In the genomic region with DNA sequence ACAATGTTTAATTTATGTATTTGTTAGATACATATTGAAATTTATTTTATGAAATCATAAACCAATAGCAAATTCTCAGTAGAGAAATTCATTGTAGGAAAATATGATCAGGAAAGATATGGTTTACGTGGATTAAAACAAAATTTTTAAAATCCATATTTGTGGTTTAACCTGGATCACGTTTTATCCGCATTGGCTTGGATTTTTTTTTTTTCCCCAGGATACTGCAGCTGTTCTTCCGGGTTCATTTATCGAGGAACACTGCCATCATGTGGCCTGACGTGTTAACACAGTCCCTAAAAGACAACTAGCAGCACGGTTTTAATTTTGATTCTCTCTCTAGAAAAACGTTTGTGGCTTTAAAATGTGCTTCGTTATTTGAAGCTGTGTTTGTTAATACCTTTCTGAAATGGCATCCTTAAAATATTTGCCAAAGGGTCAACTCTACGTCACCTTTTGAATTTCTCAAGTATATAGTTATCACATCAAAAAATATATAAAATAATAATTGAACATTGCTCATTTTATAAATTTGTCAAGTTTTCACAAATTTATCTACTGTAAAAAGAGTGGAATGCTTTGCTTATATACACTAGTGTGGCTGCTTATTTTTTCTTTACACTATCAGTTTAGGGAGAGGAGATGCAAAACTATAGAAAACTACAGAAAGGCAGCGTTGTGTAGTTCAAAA, we compare ENCODE assay signal across 8 cellular contexts. TPM values are rescaled to one million over a fixed set of nuclear protein-coding genes. Genes with fewer than 3 reads are reported as not detected.
DNase-seq lines count a peak whose midpoint lies in the region; ATAC-seq and TF ChIP-seq lines count a peak whose summit lies in the region.

No MANE protein-coding gene starts in this region.

- BruUV-seq in MCF 10A (replicated peaks; lab: Mats Ljungman, UMichigan): no TSS peak

- DNase-seq in NCI-H510A treated with DMSO at 0.1 percent for 48 hours (lab: John Stamatoyannopoulos, UW) (peak; percentile 60), NCI-H510A (lab: John Stamatoyannopoulos, UW) (no peak), NCI-H1436 treated with DMSO at 0.1 percent for 48 hours (lab: John Stamatoyannopoulos, UW) (peak; percentile 32), T-helper 2 cell (peak in 3 of 5 experiments; percentile 17 to 65 (median 19)), MCF 10A (ENCODE audit: unreplicated experiment) (peak; percentile 79), iPS-NIHi7 (ENCODE audit: extremely low spot score) (peak; percentile 67)
- peak; percentile 17 to 37 (median 23) for DNase-seq in stimulated activated CD4-positive, alpha-beta T cell treated with anti-CD3 and anti-CD28 coated beads, Interleukin-12 subunit alpha, Interleukin-12 subunit beta, amount 100 ng/mL, for 48 hours (ENCODE audit: low read depth in 2 of 3, low spot score in 1 of 3)

- POLR2A ChIA-PET in MCF 10A (lab: Yijun Ruan, JAX): interaction anchor here (0.5 to 2.3 kb wide), 9 partner anchors 10 to 1027 kb away, joined by 3 to 26 read pairs (median 4); a partner anchor contains a TSS

- H3K27ac Mint-ChIP-seq in MCF 10A (ENCODE audit: low read depth, unreplicated experiment): no peak overlapping the region

- intact Hi-C loops in MCF 10A (cut with micrococcal nuclease): loop anchor here (1.0 to 10.0 kb wide), 7 partner anchors 72 to 1180 kb away; a partner anchor contains a TSS

- peaks cover 10% of the 10 kb centered on the region for H3K4me1 Mint-ChIP-seq in MCF 10A (ENCODE audit: insufficient read depth, unreplicated experiment)

- CTCF ChIA-PET in MCF 10A (lab: Yijun Ruan, JAX): interaction anchor here (0.5 to 6.5 kb wide), 67 partner anchors 9 to 1759 kb away, joined by 3 to 66 read pairs (median 4); a partner anchor contains a TSS

- no peaks in the 10 kb centered on the region for H3K9me3 Mint-ChIP-seq in MCF 10A (ENCODE audit: unreplicated experiment)

- H3K4me3 Mint-ChIP-seq in MCF 10A (ENCODE audit: unreplicated experiment): no peak overlapping the region

- no peaks in the 10 kb centered on the region for H3K36me3 Mint-ChIP-seq in MCF 10A (ENCODE audit: insufficient read depth, unreplicated experiment)

- TF ChIP-seq CTCF in MCF 10A (IDR thresholded peaks at IDR 0.05; ENCODE audit: unreplicated experiment): peak; percentile 72

- peak; percentile 71 for ATAC-seq in HG02852 (IDR thresholded peaks at IDR 0.05; ENCODE audit: unreplicated experiment)

- no peaks in the 10 kb centered on the region for H3K27me3 Mint-ChIP-seq in MCF 10A (ENCODE audit: insufficient read depth, unreplicated experiment)

RNA-seq across cellular contexts. Expression of a gene that starts 8.7 kb away (rescaled TPM):
- total RNA-seq in MCF 10A (2022): not detected in 2 replicates

RNA-seq across cellular contexts. Expression of a gene that starts 42.2 kb away (rescaled TPM):
- 120 and 140 TPM in 2 replicates for total RNA-seq in MCF 10A (2022)
